ENCODE assay signal across 9 cellular contexts in the genomic region with DNA sequence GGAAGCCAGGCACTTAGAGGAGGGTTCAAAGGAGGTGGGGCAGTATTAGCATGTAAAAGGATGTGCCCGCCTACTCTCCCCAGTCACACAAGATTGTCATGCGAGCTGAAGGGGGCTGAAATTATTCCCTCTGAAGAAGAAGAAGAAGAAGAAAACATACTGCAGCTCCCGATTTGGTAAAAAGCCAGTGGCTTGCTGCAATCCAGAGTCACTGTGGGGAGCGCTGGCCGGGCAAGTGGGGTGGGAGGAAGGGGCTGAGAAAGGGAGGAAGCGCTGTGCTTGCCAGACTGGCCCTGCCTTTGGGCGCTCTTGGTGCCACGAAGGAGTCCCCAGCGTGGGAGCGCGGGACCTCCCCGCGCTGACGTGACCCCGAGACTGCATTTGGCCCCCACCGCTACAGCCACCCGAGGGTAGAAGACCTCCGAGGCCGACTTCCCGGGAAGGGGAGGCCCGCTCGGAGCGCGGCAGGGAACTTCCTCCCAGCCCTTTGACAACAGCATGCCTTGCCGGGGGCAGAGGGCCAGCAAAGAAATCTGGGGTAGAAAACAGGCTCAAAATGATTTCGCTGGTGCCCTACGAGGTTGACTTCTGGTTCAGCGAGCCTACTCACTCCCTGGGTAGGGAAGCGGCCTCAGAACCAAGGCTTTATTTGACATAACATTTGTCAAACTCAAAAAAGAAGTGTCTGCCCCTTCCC.
DNase-seq lines count a peak whose midpoint lies in the region; ATAC-seq and TF ChIP-seq lines count a peak whose summit lies in the region.
"Had no signal": no experiment of that assay in that cellular context is flagged by ENCODE, and none has a peak within 500 bp of the region (broad histone marks: within the 10 kb centered on the region; RNA-seq: fewer than 3 reads in every experiment).

No MANE protein-coding gene starts in this region.

- ATAC-seq in memory B cell (ENCODE audit: low read depth): peak; percentile 55
- ATAC-seq in HG03095 (IDR thresholded peaks at IDR 0.05; ENCODE audit: unreplicated experiment): no peak
- ATAC-seq: GM12878 had no signal

- intact Hi-C loops in tibial artery (cut with DNase I; ENCODE audit: low total_unique reads): no loop called here

- H3K4me1 ChIP-seq in tibial artery: peaks cover 0 to 20% (median 10%) of the 10 kb centered on the region in 4 donors

- H3K27me3 Mint-ChIP-seq in memory B cell: peaks cover 13% of the 10 kb centered on the region

- H3K4me1 Mint-ChIP-seq in memory B cell: peaks cover 9% of the 10 kb centered on the region

- peak overlapping the region; percentile 40 for H3K4me3 ChIP-seq in AG09309 (ENCODE audit: control insufficient read depth, low read depth, low read length)
- H3K4me3 ChIP-seq in tibial artery: peak overlapping the region; percentile 61 to 62
- H3K4me3 ChIP-seq: GM12878 had no signal

- no peaks in the 10 kb centered on the region for H3K9me3 ChIP-seq in tibial artery

- DNase-seq in AG09309 (ENCODE audit: low read depth) (no peak), NAMALWA (ENCODE audit: low spot score) (peak; percentile 62), cerebellar cortex (ENCODE audit: low spot score) (peak; percentile 82), memory B cell (ENCODE audit: low spot score in 2 of 2) (no peak), tibial artery (peak in 1 of 2 donors; percentile 36), NCI-H226 (no peak)
- no peak for DNase-seq in stimulated activated CD4-positive, alpha-beta T cell treated with anti-CD3 and anti-CD28 coated beads, Interleukin-2, amount 100 ng/mL, for 48 hours

- no peaks in the 10 kb centered on the region for H3K27me3 ChIP-seq in tibial artery

- peak overlapping the region; percentile 76 for H3K4me3 Mint-ChIP-seq in memory B cell

- H3K27ac ChIP-seq in tibial artery: peak overlapping the region; percentile 48 to 69

- H3K9me3 Mint-ChIP-seq in memory B cell: no peaks in the 10 kb centered on the region

- no peaks in the 10 kb centered on the region for H3K36me3 ChIP-seq in tibial artery

- no peak overlapping the region for H3K27ac Mint-ChIP-seq in memory B cell

- TF ChIP-seq CTCF in AG09309 (IDR thresholded peaks at IDR 0.05; ENCODE audit: control insufficient read depth, insufficient read depth, low read depth, low read length, missing control alignments) (no peak), tibial artery (IDR thresholded peaks at IDR 0.05) (no peak)

- H3K36me3 Mint-ChIP-seq in memory B cell: no peaks in the 10 kb centered on the region

Comparison
In these comparisons a context has a peak if more than half of its experiments do, and no peak if none do; other contexts are left out.
1. DNase-seq: peak in NAMALWA (single experiment) and cerebellar cortex (single experiment); none in AG09309 (single experiment), memory B cell (0 of 2), NCI-H226 (single experiment) and stimulated activated CD4-positive, alpha-beta T cell treated with anti-CD3 and anti-CD28 coated beads, Interleukin-2, amount 100 ng/mL, for 48 hours (0 of 2).